2 cellular contexts compared by ENCODE assay signal in genomic region chr5:132901730-132902129, GRCh38.
TF ChIP-seq lines count a peak whose summit lies in the region.

No MANE protein-coding gene starts in this region.

TF ChIP-seq in SK-N-SH treated with all-trans-retinoic acid at 6 μM for 48 hours, 23 proteins besides CTCF, POLR2A, EP300 and RAD21:
- TF ChIP-seq POU6F1 (CRISPR knock-in tag; IDR thresholded peaks at IDR 0.05; ENCODE audit: borderline replicate concordance, low read depth) = no peak
- TF ChIP-seq TOX (CRISPR knock-in tag; IDR thresholded peaks at IDR 0.05; ENCODE audit: borderline replicate concordance) = no peak
- no peak for TF ChIP-seq BACH2 (CRISPR knock-in tag; IDR thresholded peaks at IDR 0.05; ENCODE audit: borderline replicate concordance)
- no peak for TF ChIP-seq OSR1 (CRISPR knock-in tag; IDR thresholded peaks at IDR 0.05)
- no peak for TF ChIP-seq ZFP3 (CRISPR knock-in tag; IDR thresholded peaks at IDR 0.05)
- no peak for TF ChIP-seq SNAI2 (CRISPR knock-in tag; IDR thresholded peaks at IDR 0.05)
- no peak for TF ChIP-seq TCF4 (CRISPR knock-in tag; IDR thresholded peaks at IDR 0.05; ENCODE audit: borderline replicate concordance)
- TF ChIP-seq ZNF8 (CRISPR knock-in tag; IDR thresholded peaks at IDR 0.05) = no peak
- no peak for TF ChIP-seq RARB (CRISPR knock-in tag; IDR thresholded peaks at IDR 0.05)
- TF ChIP-seq ISL1 (CRISPR knock-in tag; IDR thresholded peaks at IDR 0.05) = no peak
- no peak for TF ChIP-seq TSHZ2 (CRISPR knock-in tag; IDR thresholded peaks at IDR 0.05)
- no peak for TF ChIP-seq CSDC2 (CRISPR knock-in tag; IDR thresholded peaks at IDR 0.05)
- no peak for TF ChIP-seq ARNTL (CRISPR knock-in tag; IDR thresholded peaks at IDR 0.05; ENCODE audit: borderline replicate concordance, low read depth)
- no peak for TF ChIP-seq PATZ1 (CRISPR knock-in tag; IDR thresholded peaks at IDR 0.05; ENCODE audit: borderline replicate concordance)
- TF ChIP-seq ZNF565 (CRISPR knock-in tag; conservative IDR thresholded peaks at IDR 0.05; ENCODE audit: low read depth) = no peak
- TF ChIP-seq PPARA (CRISPR knock-in tag; IDR thresholded peaks at IDR 0.05; ENCODE audit: borderline replicate concordance) = no peak
- TF ChIP-seq ZNF70 (CRISPR knock-in tag; IDR thresholded peaks at IDR 0.05) = no peak
- TF ChIP-seq ZC3H10 (CRISPR knock-in tag; IDR thresholded peaks at IDR 0.05) = no peak
- TF ChIP-seq CREB5 (CRISPR knock-in tag; IDR thresholded peaks at IDR 0.05; ENCODE audit: low read depth) = no peak

TF ChIP-seq in SK-N-SH, 30 proteins besides CTCF, POLR2A, EP300 and RAD21 (continued from another document):
- TF ChIP-seq REST (IDR thresholded peaks at IDR 0.05; ENCODE audit: low read depth, low read length) (no peak), NRF1 (IDR thresholded peaks at IDR 0.05; ENCODE audit: low read depth, low read length) (no peak), RFX5 (IDR thresholded peaks at IDR 0.05; ENCODE audit: low read length) (no peak), CHD2 (IDR thresholded peaks at IDR 0.05; ENCODE audit: low read length, partially characterized antibody) (no peak), USF2 (IDR thresholded peaks at IDR 0.05; ENCODE audit: borderline replicate concordance, low read depth, low read length) (no peak), RXRA (IDR thresholded peaks at IDR 0.05; ENCODE audit: borderline replicate concordance, low read depth) (no peak), POLR2AphosphoS5 (IDR thresholded peaks at IDR 0.05; ENCODE audit: low read depth, low read length) (no peak), MAX (IDR thresholded peaks at IDR 0.05; ENCODE audit: low read depth) (no peak), TEAD4 (IDR thresholded peaks at IDR 0.05; ENCODE audit: borderline replicate concordance, insufficient read depth) (no peak), TCF12 (IDR thresholded peaks at IDR 0.05) (no peak), EZH2phosphoT487 (IDR thresholded peaks at IDR 0.05; ENCODE audit: borderline replicate concordance, low read depth) (no peak), FOXJ3 (CRISPR knock-in tag; IDR thresholded peaks at IDR 0.05) (no peak), MXI1 (IDR thresholded peaks at IDR 0.05; ENCODE audit: low read depth, low read length) (no peak), GABPA (IDR thresholded peaks at IDR 0.05; ENCODE audit: low read depth) (no peak), TAF1 (IDR thresholded peaks at IDR 0.05; ENCODE audit: borderline replicate concordance, low read depth, low read length) (no peak)
